Comparison of ENCODE assay signal across 8 cellular contexts in genomic region chr21:45478115-45478801, GRCh38.
DNase-seq lines count a peak whose midpoint lies in the region; ATAC-seq and TF ChIP-seq lines count a peak whose summit lies in the region.

No MANE protein-coding gene starts in this region.

- H2BK12ac ChIP-seq in trophoblast cell (ENCODE audit: low read length): no peak overlapping the region

- peak overlapping the region; percentile 11 for H3K14ac ChIP-seq in trophoblast cell (ENCODE audit: low read length)

- H3K27me3 Mint-ChIP-seq in glutamatergic neuron (ENCODE audit: unreplicated experiment): peaks cover 6% of the 10 kb centered on the region

- H3K4me3 Mint-ChIP-seq in glutamatergic neuron (ENCODE audit: unreplicated experiment): peak overlapping the region; percentile 10

- H3K23ac ChIP-seq in trophoblast cell (ENCODE audit: low read length): no peak overlapping the region

- TF ChIP-seq RAD21 in Ishikawa (IDR thresholded peaks at IDR 0.05; ENCODE audit: low read depth): peak; percentile 59

- no peak overlapping the region for H2BK5ac ChIP-seq in trophoblast cell (ENCODE audit: low read depth, low read length, poor library complexity)

- H2BK120ac ChIP-seq in trophoblast cell (ENCODE audit: insufficient read depth, low read length, poor library complexity): peak overlapping the region; percentile 9

- H3K4me1 Mint-ChIP-seq in glutamatergic neuron (ENCODE audit: low read depth, unreplicated experiment): peaks cover 11% of the 10 kb centered on the region

- H3K27ac ChIP-seq in C4-2B: no peak overlapping the region
- no peak overlapping the region for H3K27ac ChIP-seq in trophoblast cell (ENCODE audit: low read depth, low read length)
- H3K27ac ChIP-seq in thyroid gland: peak overlapping the region in 1 of 3 donors; percentile 36

- no peak overlapping the region for H3K9ac ChIP-seq in trophoblast cell (ENCODE audit: low read length)

- H2AFZ ChIP-seq in trophoblast cell (ENCODE audit: insufficient read depth, low read length, poor library complexity): peak overlapping the region; percentile 40

- H3K4me1 ChIP-seq in trophoblast cell (ENCODE audit: control insufficient read depth in 1 of 2, insufficient read depth in 2 of 2, low read length in 2 of 2) (peaks cover 0 to 4% of the 10 kb centered on the region in 2 experiments), thyroid gland (no peaks in the 10 kb centered on the region)

- peaks cover 86 to 90% of the 10 kb centered on the region in 2 experiments for H3K36me3 ChIP-seq in trophoblast cell (ENCODE audit: control insufficient read depth in 1 of 2, insufficient read depth in 2 of 2, low read length in 2 of 2)
- H3K36me3 ChIP-seq in thyroid gland: peaks cover 12 to 36% of the 10 kb centered on the region in 2 donors

- H3K27me3 ChIP-seq in trophoblast cell (ENCODE audit: insufficient read depth, low read length) (no peaks in the 10 kb centered on the region), thyroid gland (no peaks in the 10 kb centered on the region)

- no peak for TF ChIP-seq POLR2A in thyroid gland (IDR thresholded peaks at IDR 0.05)

- no peak overlapping the region for H2AK5ac ChIP-seq in trophoblast cell (ENCODE audit: low read length)

- no peak overlapping the region for H3K4me3 ChIP-seq in trophoblast cell (ENCODE audit: low read depth, low read length)
- H3K4me3 ChIP-seq in thyroid gland (replicated peaks in 1 of 3): no peak overlapping the region

- H3K9me3 ChIP-seq in trophoblast cell (ENCODE audit: insufficient read depth, low read depth, low read length) (peaks cover 16% of the 10 kb centered on the region), thyroid gland (no peaks in the 10 kb centered on the region)

- peak overlapping the region; percentile 12 for H3K27ac Mint-ChIP-seq in glutamatergic neuron (ENCODE audit: unreplicated experiment)

- no peaks in the 10 kb centered on the region for H3K79me2 ChIP-seq in trophoblast cell (ENCODE audit: control insufficient read depth, insufficient read depth, low read length, poor library complexity)

- H4K8ac ChIP-seq in trophoblast cell (ENCODE audit: low read depth, low read length): peak overlapping the region; percentile 25

- DNase-seq in SK-N-DZ (ENCODE audit: low spot score) (peak; percentile 66), glutamatergic neuron (peak; percentile 84), trophoblast cell (peak; percentile 24 to 64), thyroid gland (peak; percentile 46 to 49)
- DNase-seq in activated naive CD4-positive, alpha-beta T cell treated with anti-CD3 and anti-CD28 coated beads, Interleukin-2, amount 50 U/mL, for 16 hours: peak; percentile 82

- H3K79me1 ChIP-seq in trophoblast cell (ENCODE audit: low read length): peaks cover 3% of the 10 kb centered on the region

- H3K9me3 Mint-ChIP-seq in glutamatergic neuron (ENCODE audit: unreplicated experiment): peaks cover 9% of the 10 kb centered on the region

- no CpG with 5 or more reads among the region's 32 CpGs for WGBS in trophoblast cell (ENCODE audit: extremely low coverage, insufficient coverage, insufficient read length)
- 43 to 56% methylated on average over 23 to 31 of the region's 32 CpGs for WGBS in thyroid gland, 2 donors

- H3K4ac ChIP-seq in trophoblast cell (ENCODE audit: low read depth, low read length): peak overlapping the region; percentile 19

- H3K4me2 ChIP-seq in trophoblast cell (ENCODE audit: low read length): no peak overlapping the region

- TF ChIP-seq CTCF in C4-2B (conservative IDR thresholded peaks at IDR 0.05) (peak; percentile 88), glutamatergic neuron (IDR thresholded peaks at IDR 0.05; ENCODE audit: partially characterized antibody, unreplicated experiment) (peak; percentile 87), thyroid gland (IDR thresholded peaks at IDR 0.05) (peak in 5 of 6 experiments; percentile 54 to 77 (median 63))

- ATAC-seq in HG03457 (IDR thresholded peaks at IDR 0.05; ENCODE audit: unreplicated experiment): no peak

- TF ChIP-seq EP300 in Ishikawa (IDR thresholded peaks at IDR 0.05; ENCODE audit: borderline replicate concordance): no peak

- no peak overlapping the region for H4K12ac ChIP-seq in trophoblast cell (ENCODE audit: low read depth, low read length)

- intact Hi-C loops in thyroid gland (cut with DNase I): no loop called here

- peak overlapping the region; percentile 41 for H4K91ac ChIP-seq in trophoblast cell (ENCODE audit: low read depth, low read length)

- H3K36me3 Mint-ChIP-seq in glutamatergic neuron (ENCODE audit: unreplicated experiment): peaks cover 5% of the 10 kb centered on the region

- H3K18ac ChIP-seq in trophoblast cell (ENCODE audit: low read length): peak overlapping the region; percentile 12

TF ChIP-seq in Ishikawa, 13 proteins besides CTCF, POLR2A, EP300 and RAD21:
- TF ChIP-seq CREB1 (IDR thresholded peaks at IDR 0.05; ENCODE audit: low read depth) (no peak), EGR1 (IDR thresholded peaks at IDR 0.05) (no peak), YY1 (IDR thresholded peaks at IDR 0.05; ENCODE audit: low read depth) (0 out of 2 replicates have a peak, but pooled peaks have one; percentile 34)
